24 cellular contexts compared by ENCODE assay signal in genomic region chr7:50488379-50488778, GRCh38.
"Had no signal": no experiment of that assay in that cellular context is flagged by ENCODE, and none has a peak within 500 bp of the region (broad histone marks: within the 10 kb centered on the region; RNA-seq: fewer than 3 reads in every experiment).

No MANE protein-coding gene starts in this region.

- H3K9me3 Mint-ChIP-seq: natural killer cell; stimulated activated effector memory CD8-positive, alpha-beta T cell treated with anti-CD3 and anti-CD28 coated beads, Interleukin-12 subunit alpha, Interleukin-12 subunit beta, amount 100 ng/mL, for 72 hours; stimulated activated naive CD8-positive, alpha-beta T cell treated with anti-CD3 and anti-CD28 coated beads, Interleukin-15, Interleukin-2, amounts not matched to agents 100 ng/mL and 50 ng/mL, for 24 hours had no signal

- H3K4me3 Mint-ChIP-seq: mesothelial cell of epicardium; natural killer cell; nephron progenitor cell; neural progenitor cell; stimulated activated effector memory CD8-positive, alpha-beta T cell treated with anti-CD3 and anti-CD28 coated beads, Interleukin-12 subunit alpha, Interleukin-12 subunit beta, amount 100 ng/mL, for 72 hours; stimulated activated naive CD8-positive, alpha-beta T cell treated with anti-CD3 and anti-CD28 coated beads, Interleukin-15, Interleukin-2, amounts not matched to agents 100 ng/mL and 50 ng/mL, for 24 hours had no signal

- DNase-seq: hippocampal formation; left ventricle myocardium inferior; mesendoderm; naive B cell; natural killer cell; nephron progenitor cell; occipital lobe; right lobe of liver; stimulated activated CD4-positive, alpha-beta T cell treated with anti-CD3 and anti-CD28 coated beads, Interleukin-4, amount 100 ng/mL, for 24 hours; stimulated activated naive CD4-positive, alpha-beta T cell; tibial artery; trophoblast cell; upper lobe of right lung had no signal

- H3K27ac ChIP-seq: left ventricle myocardium inferior, neural progenitor cell, neutrophil, right atrium auricular region, right lobe of liver, suprapubic skin, thoracic aorta, tibial artery, upper lobe of right lung had no signal

- H3K9me3 ChIP-seq: neutrophil, right atrium auricular region, right lobe of liver, suprapubic skin, thoracic aorta, tibial artery, upper lobe of right lung had no signal

- H3K4me1 Mint-ChIP-seq: mesothelial cell of epicardium; naive B cell; natural killer cell; neural progenitor cell; stimulated activated effector memory CD8-positive, alpha-beta T cell treated with anti-CD3 and anti-CD28 coated beads, Interleukin-12 subunit alpha, Interleukin-12 subunit beta, amount 100 ng/mL, for 72 hours had no signal

- H3K4me3 ChIP-seq: left ventricle myocardium inferior, lung, neural progenitor cell, right atrium auricular region, right lobe of liver, suprapubic skin, thoracic aorta, tibial artery, upper lobe of right lung had no signal

- FAIRE-seq: urothelium cell line had no signal

- H3K27me3 ChIP-seq: neural progenitor cell, neutrophil, right atrium auricular region, right lobe of liver, suprapubic skin, upper lobe of right lung had no signal

- H3K4me1 ChIP-seq: left ventricle myocardium inferior, neural progenitor cell, right atrium auricular region, right lobe of liver, suprapubic skin, tibial artery, upper lobe of right lung had no signal

- H3K27ac Mint-ChIP-seq: mesothelial cell of epicardium; naive B cell; natural killer cell; nephron progenitor cell; neural progenitor cell; progenitor cell of endocrine pancreas; stimulated activated effector memory CD8-positive, alpha-beta T cell treated with anti-CD3 and anti-CD28 coated beads, Interleukin-12 subunit alpha, Interleukin-12 subunit beta, amount 100 ng/mL, for 72 hours; stimulated activated naive CD8-positive, alpha-beta T cell treated with anti-CD3 and anti-CD28 coated beads, Interleukin-15, Interleukin-2, amounts not matched to agents 100 ng/mL and 50 ng/mL, for 24 hours had no signal

- H3K36me3 ChIP-seq: left ventricle myocardium inferior, neural progenitor cell, neutrophil, right atrium auricular region, right lobe of liver, suprapubic skin, thoracic aorta, tibial artery, upper lobe of right lung had no signal

- ATAC-seq: natural killer cell; right lobe of liver; stimulated activated effector memory CD8-positive, alpha-beta T cell treated with anti-CD3 and anti-CD28 coated beads, Interleukin-12 subunit alpha, Interleukin-12 subunit beta, amount 100 ng/mL, for 72 hours; upper lobe of right lung had no signal

- H3K36me3 Mint-ChIP-seq: mesothelial cell of epicardium; naive B cell; natural killer cell; neural progenitor cell; stimulated activated effector memory CD8-positive, alpha-beta T cell treated with anti-CD3 and anti-CD28 coated beads, Interleukin-12 subunit alpha, Interleukin-12 subunit beta, amount 100 ng/mL, for 72 hours had no signal

- H3K27me3 Mint-ChIP-seq: progenitor cell of endocrine pancreas had no signal
